ENCODE assay signal across 16 cellular contexts in genomic region chr18:55317322-55317721, GRCh38.
A peak's percentile ranks its signal among the peaks of the same experiment; 100 is the strongest.
DNase-seq lines count a peak whose midpoint lies in the region; ATAC-seq and TF ChIP-seq lines count a peak whose summit lies in the region.
"Had no signal": no experiment of that assay in that cellular context is flagged by ENCODE, and none has a peak within 500 bp of the region (broad histone marks: within the 10 kb centered on the region; RNA-seq: fewer than 3 reads in every experiment).

No MANE protein-coding gene starts in this region.

- no peak for TF ChIP-seq POLR2A in uterus (IDR thresholded peaks at IDR 0.05)

- DNase-seq in right atrium auricular region (ENCODE audit: low spot score) (no peak), Right ventricle myocardium inferior (ENCODE audit: missing footprints) (no peak), naive B cell (no peak), uterus (no peak), iPS-NIHi11 (ENCODE audit: low spot score) (no peak), Caco-2 (no peak)
- no peak for DNase-seq in naive thymus-derived CD8-positive, alpha-beta T cell
- DNase-seq: activated naive CD4-positive, alpha-beta T cell; central memory CD4-positive, alpha-beta T cell; hippocampal formation; NCI-H2171; stimulated activated CD4-positive, alpha-beta T cell treated with anti-CD3 and anti-CD28 coated beads, Interleukin-12 subunit alpha, Interleukin-12 subunit beta, amount 100 ng/mL, for 4 hours; testis had no signal

- POLR2A ChIA-PET in naive thymus-derived CD8-positive, alpha-beta T cell (lab: Charles Lee): no interaction called here
- POLR2A ChIA-PET in Caco-2 (lab: Charles Lee): no interaction called here

- CTCF ChIA-PET in Caco-2 (lab: Charles Lee): no interaction called here

- intact Hi-C loops in Right ventricle myocardium inferior (cut with DNase I) (loop anchor here (10.0 kb wide), 1 partner anchor 53 kb away; no protein-coding TSS in a partner anchor), uterus (cut with DNase I; ENCODE audit: low total_unique reads) (no loop called here), Caco-2 (cut with micrococcal nuclease; ENCODE audit: unreplicated experiment) (no loop called here)

- H3K27me3 ChIP-seq in right atrium auricular region (no peaks in the 10 kb centered on the region), uterus (no peaks in the 10 kb centered on the region), Caco-2 (replicated peaks; ENCODE audit: control insufficient read depth, insufficient read depth, low read length) (no peaks in the 10 kb centered on the region)
- H3K27me3 ChIP-seq: testis had no signal

- H3K36me3 ChIP-seq in right atrium auricular region (no peaks in the 10 kb centered on the region), uterus (no peaks in the 10 kb centered on the region), Caco-2 (ENCODE audit: control insufficient read depth, insufficient read depth, low read length) (no peaks in the 10 kb centered on the region)
- H3K36me3 ChIP-seq: HAP-1, neutrophil had no signal

- H3K4me1 ChIP-seq in right atrium auricular region: peaks cover 0 to 42% of the 10 kb centered on the region in 2 donors
- H3K4me1 ChIP-seq in uterus: peaks cover 0 to 10% of the 10 kb centered on the region in 2 donors
- no peaks in the 10 kb centered on the region for H3K4me1 ChIP-seq in Caco-2

- peak overlapping the region in 4 of 5 experiments; percentile 90 to 99 (median 97) for H3K4me3 Mint-ChIP-seq in brain
- H3K4me3 Mint-ChIP-seq in naive B cell: peak overlapping the region in 5 of 8 donors; percentile 68 to 98 (median 75)
- H3K4me3 Mint-ChIP-seq in naive thymus-derived CD8-positive, alpha-beta T cell: no peak overlapping the region
- no peak overlapping the region for H3K4me3 Mint-ChIP-seq in Caco-2 (ENCODE audit: unreplicated experiment)

- H3K27ac ChIP-seq in right atrium auricular region (peak overlapping the region; percentile 94 to 96), uterus (peak overlapping the region; percentile 97 to 99)
- H3K27ac ChIP-seq: neutrophil had no signal

- no TSS peak for BruUV-seq in Caco-2 (replicated peaks; lab: Mats Ljungman, UMichigan)

- H3K27me3 Mint-ChIP-seq in brain (peaks cover 6% of the 10 kb centered on the region), naive B cell (no peaks in the 10 kb centered on the region), Caco-2 (ENCODE audit: insufficient read depth, unreplicated experiment) (no peaks in the 10 kb centered on the region)
- H3K27me3 Mint-ChIP-seq in naive thymus-derived CD8-positive, alpha-beta T cell: peaks cover 12 to 29% (median 16%) of the 10 kb centered on the region in 5 donors

- no peak for ATAC-seq in Right ventricle myocardium inferior
- no peak for ATAC-seq in naive B cell (ENCODE audit: low read depth in 2 of 2)
- ATAC-seq in naive thymus-derived CD8-positive, alpha-beta T cell: no peak

- H3K9me3 ChIP-seq in right atrium auricular region: no peaks in the 10 kb centered on the region
- H3K9me3 ChIP-seq in uterus: no peaks in the 10 kb centered on the region
- H3K9me3 ChIP-seq in Caco-2: no peaks in the 10 kb centered on the region
- H3K9me3 ChIP-seq: HAP-1, neutrophil, testis had no signal

- H3K9me3 Mint-ChIP-seq in brain (peaks cover 0 to 3% (median 0%) of the 10 kb centered on the region in 5 experiments), naive B cell (no peaks in the 10 kb centered on the region), Caco-2 (ENCODE audit: unreplicated experiment) (no peaks in the 10 kb centered on the region)
- no peaks in the 10 kb centered on the region for H3K9me3 Mint-ChIP-seq in naive thymus-derived CD8-positive, alpha-beta T cell

- H3K4me3 ChIP-seq in right atrium auricular region (peak overlapping the region in 1 of 2 donors; percentile 18), uterus (peak overlapping the region in 1 of 2 donors; percentile 72), Caco-2 (ENCODE audit: low read depth, low read length) (no peak overlapping the region)
- H3K4me3 ChIP-seq: HAP-1, testis had no signal

- H3K27ac Mint-ChIP-seq in brain: peak overlapping the region in 4 of 5 experiments; percentile 90 to 99 (median 97)
- peak overlapping the region in 3 of 6 donors; percentile 22 to 96 (median 38) for H3K27ac Mint-ChIP-seq in naive B cell
- no peak overlapping the region for H3K27ac Mint-ChIP-seq in naive thymus-derived CD8-positive, alpha-beta T cell
- no peak overlapping the region for H3K27ac Mint-ChIP-seq in Caco-2 (ENCODE audit: unreplicated experiment)

- H3K4me1 Mint-ChIP-seq in brain: peaks cover 91% of the 10 kb centered on the region
- H3K4me1 Mint-ChIP-seq in naive B cell: peaks cover 47 to 75% (median 66%) of the 10 kb centered on the region in 3 donors
- peaks cover 3 to 41% (median 10%) of the 10 kb centered on the region in 4 donors for H3K4me1 Mint-ChIP-seq in naive thymus-derived CD8-positive, alpha-beta T cell
- peaks cover 8% of the 10 kb centered on the region for H3K4me1 Mint-ChIP-seq in Caco-2 (ENCODE audit: low read depth, unreplicated experiment)

- H3K36me3 Mint-ChIP-seq in brain: no peaks in the 10 kb centered on the region
- H3K36me3 Mint-ChIP-seq in naive B cell: peaks cover 4 to 14% of the 10 kb centered on the region in 2 donors
- H3K36me3 Mint-ChIP-seq in naive thymus-derived CD8-positive, alpha-beta T cell: peaks cover 0 to 2% (median 0%) of the 10 kb centered on the region in 3 donors
- peaks cover 31% of the 10 kb centered on the region for H3K36me3 Mint-ChIP-seq in Caco-2 (ENCODE audit: insufficient read depth, unreplicated experiment)

- TF ChIP-seq CTCF in right atrium auricular region (IDR thresholded peaks at IDR 0.05) (no peak), brain (conservative IDR thresholded peaks at IDR 0.05) (no peak), uterus (IDR thresholded peaks at IDR 0.05) (no peak), Caco-2 (IDR thresholded peaks at IDR 0.05; ENCODE audit: insufficient read depth in 1 of 2, low read depth in 1 of 2, low read length in 1 of 2, severe bottlenecking in 1 of 2, unreplicated experiment in 1 of 2) (no peak)

Comparison
In these comparisons a context has a peak if more than half of its experiments do, and no peak if none do; other contexts are left out.
1. H3K27ac Mint-ChIP-seq: peak in brain (4 of 5); none in naive thymus-derived CD8-positive, alpha-beta T cell (0 of 10) and Caco-2 (single experiment).
2. H3K4me3 Mint-ChIP-seq: peak in brain (4 of 5) and naive B cell (5 of 8); none in naive thymus-derived CD8-positive, alpha-beta T cell (0 of 10) and Caco-2 (single experiment).